13 cellular contexts compared by ENCODE assay signal in genomic region chr6:41529970-41530369, GRCh38. TPM values are rescaled to one million over a fixed set of nuclear protein-coding genes. Genes with fewer than 3 reads are reported as not detected.
DNase-seq lines count a peak whose midpoint lies in the region; ATAC-seq and TF ChIP-seq lines count a peak whose summit lies in the region.
"Had no signal": no experiment of that assay in that cellular context is flagged by ENCODE, and none has a peak within 500 bp of the region (broad histone marks: within the 10 kb centered on the region; RNA-seq: fewer than 3 reads in every experiment).

No MANE protein-coding gene starts in this region.

- ATAC-seq in activated naive CD8-positive, alpha-beta T cell treated with anti-CD3 and anti-CD28 coated beads, Interleukin-2, amount 50 U/mL, for 24 hours = no peak
- ATAC-seq in T-helper 17 cell (no peak), naive B cell (ENCODE audit: low read depth in 2 of 2) (no peak)
- no peak for ATAC-seq in activated T-helper 17 cell treated with anti-CD3 and anti-CD28 coated beads, Interleukin-2, amount 50 U/mL, for 72 hours (replicated peaks)
- ATAC-seq: GM12878 had no signal

- peak overlapping the region in 9 of 11 experiments; percentile 82 to 97 (median 94); a peak in 19 of 22 replicates for H3K4me2 ChIP-seq in BLaER1 treated with 17β-estradiol and CSF1 and Interleukin-3, amounts not matched to agents 10 nM and 100 nM

- no peaks in the 10 kb centered on the region for H3K36me3 Mint-ChIP-seq in activated naive CD8-positive, alpha-beta T cell
- H3K36me3 Mint-ChIP-seq in activated naive CD8-positive, alpha-beta T cell treated with anti-CD3 and anti-CD28 coated beads, Interleukin-2, amount 50 U/mL, for 24 hours (ENCODE audit: low read depth) = no peaks in the 10 kb centered on the region
- peaks cover 7% of the 10 kb centered on the region for H3K36me3 Mint-ChIP-seq in T-helper 17 cell (ENCODE audit: low read depth)
- no peaks in the 10 kb centered on the region for H3K36me3 Mint-ChIP-seq in naive B cell
- H3K36me3 Mint-ChIP-seq in activated T-helper 17 cell treated with anti-CD3 and anti-CD28 coated beads, Interleukin-2, amount 50 U/mL, for 72 hours (ENCODE audit: low read depth) = no peaks in the 10 kb centered on the region
- H3K36me3 Mint-ChIP-seq: IgD-negative memory B cell had no signal

- peaks cover 28% of the 10 kb centered on the region for H3K4me1 Mint-ChIP-seq in activated naive CD8-positive, alpha-beta T cell (ENCODE audit: low read depth)
- peaks cover 35% of the 10 kb centered on the region for H3K4me1 Mint-ChIP-seq in activated naive CD8-positive, alpha-beta T cell treated with anti-CD3 and anti-CD28 coated beads, Interleukin-2, amount 50 U/mL, for 24 hours
- peaks cover 23% of the 10 kb centered on the region for H3K4me1 Mint-ChIP-seq in T-helper 17 cell
- peaks cover 25 to 71% (median 54%) of the 10 kb centered on the region in 3 donors for H3K4me1 Mint-ChIP-seq in naive B cell
- H3K4me1 Mint-ChIP-seq in activated T-helper 17 cell treated with anti-CD3 and anti-CD28 coated beads, Interleukin-2, amount 50 U/mL, for 72 hours = peaks cover 13% of the 10 kb centered on the region

- TF ChIP-seq POLR2A in transverse colon (IDR thresholded peaks at IDR 0.05) = no peak

- in situ Hi-C loops in transverse colon (cut with MboI; ENCODE audit: low pct_ligation_motif_present in 1 of 4, low pct_unique_long_range_greater_than_20kb in 1 of 4, low sequenced_read_pairs in 3 of 4) = no loop called here

- peaks cover 0 to 21% (median 11%) of the 10 kb centered on the region in 11 experiments; a peak in 14 of 22 replicates for H3K27me3 ChIP-seq in BLaER1 treated with 17β-estradiol and CSF1 and Interleukin-3, amounts not matched to agents 10 nM and 100 nM
- peaks cover 3% of the 10 kb centered on the region for H3K27me3 ChIP-seq in transverse colon
- H3K27me3 ChIP-seq: BE2C had no signal

- intact Hi-C loops in transverse colon (cut with DNase I; ENCODE audit: low total_unique reads) = no loop called here

- no peak overlapping the region for H3K9ac ChIP-seq in BLaER1 treated with 17β-estradiol and CSF1 and Interleukin-3, amounts not matched to agents 10 nM and 100 nM

- no peak for TF ChIP-seq EP300 in transverse colon (IDR thresholded peaks at IDR 0.05; ENCODE audit: low read depth)

- H3K27ac ChIP-seq in BLaER1 treated with 17β-estradiol and CSF1 and Interleukin-3, amounts not matched to agents 10 nM and 100 nM = no peak overlapping the region
- H3K27ac ChIP-seq in transverse colon = no peak overlapping the region

- no peak overlapping the region for H3K4me3 ChIP-seq in BLaER1 treated with 17β-estradiol and CSF1 and Interleukin-3, amounts not matched to agents 10 nM and 100 nM
- no peak overlapping the region for H3K4me3 ChIP-seq in transverse colon
- H3K4me3 ChIP-seq: GM12878 had no signal

- peaks cover 41 to 79% (median 74%) of the 10 kb centered on the region in 10 experiments for H3K4me1 ChIP-seq in BLaER1 treated with 17β-estradiol and CSF1 and Interleukin-3, amounts not matched to agents 10 nM and 100 nM
- peaks cover 6 to 16% (median 12%) of the 10 kb centered on the region in 4 donors for H3K4me1 ChIP-seq in transverse colon

- 91% methylated on average over 7 of the region's 7 CpGs; no CpG with 5 or more reads in 1 of the 2 donors for WGBS in transverse colon (ENCODE audit: low coverage in 1 of 2), 2 donors

- no peaks in the 10 kb centered on the region for H3K9me3 Mint-ChIP-seq in activated naive CD8-positive, alpha-beta T cell (ENCODE audit: low read depth)
- no peaks in the 10 kb centered on the region for H3K9me3 Mint-ChIP-seq in activated naive CD8-positive, alpha-beta T cell treated with anti-CD3 and anti-CD28 coated beads, Interleukin-2, amount 50 U/mL, for 24 hours
- H3K9me3 Mint-ChIP-seq in naive B cell = no peaks in the 10 kb centered on the region
- H3K9me3 Mint-ChIP-seq in activated T-helper 17 cell treated with anti-CD3 and anti-CD28 coated beads, Interleukin-2, amount 50 U/mL, for 72 hours = no peaks in the 10 kb centered on the region
- H3K9me3 Mint-ChIP-seq: IgD-negative memory B cell had no signal

- H3K9me3 ChIP-seq in BLaER1 treated with 17β-estradiol and CSF1 and Interleukin-3, amounts not matched to agents 10 nM and 100 nM (replicated peaks in 1 of 11) = no peaks in the 10 kb centered on the region
- H3K9me3 ChIP-seq in T-helper 17 cell (ENCODE audit: control insufficient read depth, low read length, poor library complexity, severe bottlenecking) (no peaks in the 10 kb centered on the region), transverse colon (no peaks in the 10 kb centered on the region)
- H3K9me3 ChIP-seq: BE2C had no signal

- H3K4me3 Mint-ChIP-seq in activated naive CD8-positive, alpha-beta T cell = no peak overlapping the region
- no peak overlapping the region for H3K4me3 Mint-ChIP-seq in activated naive CD8-positive, alpha-beta T cell treated with anti-CD3 and anti-CD28 coated beads, Interleukin-2, amount 50 U/mL, for 24 hours
- H3K4me3 Mint-ChIP-seq in T-helper 17 cell = peak overlapping the region; percentile 45
- peak overlapping the region in 2 of 8 donors; percentile 36 to 50 for H3K4me3 Mint-ChIP-seq in naive B cell
- H3K4me3 Mint-ChIP-seq in activated T-helper 17 cell treated with anti-CD3 and anti-CD28 coated beads, Interleukin-2, amount 50 U/mL, for 72 hours = no peak overlapping the region

- peak overlapping the region; percentile 2 for H3K27ac Mint-ChIP-seq in activated naive CD8-positive, alpha-beta T cell
- H3K27ac Mint-ChIP-seq in activated naive CD8-positive, alpha-beta T cell treated with anti-CD3 and anti-CD28 coated beads, Interleukin-2, amount 50 U/mL, for 24 hours = no peak overlapping the region
- H3K27ac Mint-ChIP-seq in T-helper 17 cell = peak overlapping the region; percentile 62
- H3K27ac Mint-ChIP-seq in naive B cell = peak overlapping the region in 4 of 6 donors; percentile 35 to 78 (median 59)
- no peak overlapping the region for H3K27ac Mint-ChIP-seq in activated T-helper 17 cell treated with anti-CD3 and anti-CD28 coated beads, Interleukin-2, amount 50 U/mL, for 72 hours

- no peak for DNase-seq in activated naive CD8-positive, alpha-beta T cell treated with anti-CD3 and anti-CD28 coated beads, Interleukin-2, amount 50 U/mL, for 24 hours
- DNase-seq in T-helper 17 cell (no peak), naive B cell (no peak), transverse colon (no peak)
- DNase-seq: BE2C, Calu3, DMS79, HCEC 1CT had no signal

- no peaks in the 10 kb centered on the region for H3K36me3 ChIP-seq in BLaER1 treated with 17β-estradiol and CSF1 and Interleukin-3, amounts not matched to agents 10 nM and 100 nM
- H3K36me3 ChIP-seq in transverse colon = no peaks in the 10 kb centered on the region
- H3K36me3 ChIP-seq: BE2C had no signal

- TF ChIP-seq CTCF in transverse colon (IDR thresholded peaks at IDR 0.05) = no peak

- peaks cover 9% of the 10 kb centered on the region for H3K27me3 Mint-ChIP-seq in activated naive CD8-positive, alpha-beta T cell
- peaks cover 25% of the 10 kb centered on the region for H3K27me3 Mint-ChIP-seq in activated naive CD8-positive, alpha-beta T cell treated with anti-CD3 and anti-CD28 coated beads, Interleukin-2, amount 50 U/mL, for 24 hours
- H3K27me3 Mint-ChIP-seq in T-helper 17 cell = peaks cover 11% of the 10 kb centered on the region
- H3K27me3 Mint-ChIP-seq in naive B cell = peaks cover 11 to 26% (median 17%) of the 10 kb centered on the region in 3 donors
- H3K27me3 Mint-ChIP-seq in activated T-helper 17 cell treated with anti-CD3 and anti-CD28 coated beads, Interleukin-2, amount 50 U/mL, for 72 hours = peaks cover 8% of the 10 kb centered on the region
- H3K27me3 Mint-ChIP-seq: IgD-negative memory B cell had no signal

- peaks cover 0 to 55% (median 7%) of the 10 kb centered on the region in 11 experiments; a peak in 11 of 22 replicates for H4K20me1 ChIP-seq in BLaER1 treated with 17β-estradiol and CSF1 and Interleukin-3, amounts not matched to agents 10 nM and 100 nM

RNA-seq across cellular contexts. Expression of gene FOXP4, which starts 16.2 kb away (rescaled TPM):
- 10 to 100 TPM in 1 of 2 donors, 1 to 10 TPM in 1; 7.5 to 10.6 TPM for total RNA-seq in T-helper 17 cell
- polyA plus RNA-seq in naive B cell (ENCODE audit: low read depth in 6 of 6) = 1 to 10 TPM in 5 of 6 donors, under 1 TPM in 1; 0.55 to 4.7 (median 2.2) TPM
- total RNA-seq in transverse colon = 10 to 100 TPM; 13.8 to 45.6 (median 17.2) TPM
- total RNA-seq in activated T-helper 17 cell treated with anti-CD3 and anti-CD28 coated beads, Interleukin-2, amount 50 U/mL, for 72 hours = 10 to 100 TPM in 1 of 2 donors, 1 to 10 TPM in 1; 8.7 to 11.6 TPM

Comparison
In these comparisons a context has a peak if more than half of its experiments do, and no peak if none do; other contexts are left out.
1. H3K27ac Mint-ChIP-seq: peak in activated naive CD8-positive, alpha-beta T cell (single experiment), T-helper 17 cell (single experiment) and naive B cell (4 of 6); none in activated naive CD8-positive, alpha-beta T cell treated with anti-CD3 and anti-CD28 coated beads, Interleukin-2, amount 50 U/mL, for 24 hours (single experiment) and activated T-helper 17 cell treated with anti-CD3 and anti-CD28 coated beads, Interleukin-2, amount 50 U/mL, for 72 hours (single experiment).